ENCODE assay signal across 8 cellular contexts in genomic region chr17:77066726-77067409, GRCh38.
A peak's percentile ranks its signal among the peaks of the same experiment; 100 is the strongest.
DNase-seq lines count a peak whose midpoint lies in the region; ATAC-seq and TF ChIP-seq lines count a peak whose summit lies in the region.
"Not testable (repeated sequence)": the region's sequence is repeated elsewhere in the genome, so short reads cannot be mapped to it uniquely, and the experiment has no call there.

No MANE protein-coding gene starts in this region.

- not testable (repeated sequence) for H3K27me3 ChIP-seq in RWPE2 (ENCODE audit: insufficient read depth, poor library complexity, severe bottlenecking); gastrocnemius medialis

- H3K36me3 ChIP-seq in RWPE2 (ENCODE audit: low read depth); gastrocnemius medialis: not testable (repeated sequence)

- TF ChIP-seq CTCF in AG09319 (IDR thresholded peaks at IDR 0.05; ENCODE audit: low read depth, low read length) (peak; percentile 95), GM13976 (IDR thresholded peaks at IDR 0.05; ENCODE audit: borderline replicate concordance, control extremely low read depth, extremely low read depth, insufficient read depth, missing control alignments) (peak; percentile 81), RWPE2 (IDR thresholded peaks at IDR 0.05; ENCODE audit: poor library complexity, severe bottlenecking) (peak; percentile 95), gastrocnemius medialis (IDR thresholded peaks at IDR 0.05 in 4 of 5, conservative IDR thresholded peaks at IDR 0.05 in 1 of 5) (peak in 4 of 5 experiments; percentile 32 to 75 (median 64))

- not testable (repeated sequence) for H3K4me1 ChIP-seq in RWPE2 (ENCODE audit: insufficient read depth, poor library complexity, severe bottlenecking); gastrocnemius medialis

- DNase-seq in AG09319 (ENCODE audit: extremely low read depth, low read depth) (peak; percentile 15), GM13976 (ENCODE audit: low spot score) (peak; percentile 81), NCI-H1417 treated with DMSO at 0.1 percent for 48 hours (lab: John Stamatoyannopoulos, UW) (peak; percentile 2), activated T-cell treated with anti-CD3 and anti-CD28 coated beads for 4 hours (peak; percentile 34), islet precursor cell (peak; percentile 87)
- DNase-seq in RWPE2 (ENCODE audit: low spot score); gastrocnemius medialis: not testable (repeated sequence)
- peak; percentile 36 for DNase-seq in effector CD4-positive, alpha-beta T cell

- in situ Hi-C loops in GM13976 (cut with MboI; ENCODE audit: low sequenced_read_pairs, unreplicated experiment) = loop anchor here (10.0 kb wide), 1 partner anchor 202 kb away; the partner anchor contains the start of gene MGAT5B
- in situ Hi-C loops in gastrocnemius medialis (cut with MboI; ENCODE audit: low sequenced_read_pairs in 4 of 4) = loop anchor here in 3 of 4 donors (10.0 to 25.0 kb wide), 2 partner anchors 202 to 445 kb away; partner anchors contain the start of gene MGAT5B (in 1 of the 3)

- ATAC-seq in RWPE2 (ENCODE audit: low read depth) = peak; percentile 82
- ATAC-seq in gastrocnemius medialis = not testable (repeated sequence)

- H3K9me3 ChIP-seq in RWPE2 (ENCODE audit: severe bottlenecking); gastrocnemius medialis: not testable (repeated sequence)

- TF ChIP-seq POLR2A in gastrocnemius medialis (IDR thresholded peaks at IDR 0.05) = not testable (repeated sequence)

- intact Hi-C loops in gastrocnemius medialis (cut with DNase I; ENCODE audit: low total_unique reads) = loop anchor here (1.0 kb wide), 1 partner anchor 199 kb away; the partner anchor contains the start of gene MGAT5B

- H3K4me3 ChIP-seq in RWPE2 (ENCODE audit: severe bottlenecking); gastrocnemius medialis: not testable (repeated sequence)

- not testable (repeated sequence) for H3K27ac ChIP-seq in RWPE2 (ENCODE audit: poor library complexity, severe bottlenecking); gastrocnemius medialis
